Comparison of ENCODE assay signal across 11 cellular contexts in the genomic region with DNA sequence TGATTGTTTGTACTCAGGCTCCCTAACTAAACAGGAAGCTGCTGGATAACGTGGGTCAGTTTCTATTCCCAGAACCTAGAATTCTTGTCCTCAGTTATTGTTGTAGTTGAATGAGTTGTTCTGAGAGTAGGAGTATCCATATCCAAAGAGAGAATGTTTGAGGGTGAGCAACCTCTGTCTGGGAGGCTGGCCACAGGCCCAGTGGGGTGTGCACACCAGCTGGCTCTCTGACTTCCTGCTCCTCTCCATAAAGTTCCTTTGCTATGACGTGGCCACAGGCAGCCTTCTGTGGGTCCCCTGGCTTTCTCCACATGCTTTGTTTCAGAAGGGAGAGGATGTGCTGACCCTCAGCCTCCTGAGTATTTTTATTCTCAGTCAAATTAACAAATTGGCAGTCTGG.
A peak's percentile ranks its signal among the peaks of the same experiment; 100 is the strongest.
DNase-seq lines count a peak whose midpoint lies in the region; ATAC-seq lines count a peak whose summit lies in the region.
"Had no signal": no experiment of that assay in that cellular context is flagged by ENCODE, and none has a peak within 500 bp of the region (broad histone marks: within the 10 kb centered on the region; RNA-seq: fewer than 3 reads in every experiment).

No MANE protein-coding gene starts in this region.

- DNase-seq in ACHN: peak; percentile 61
- DNase-seq in HS-27A (ENCODE audit: low read depth): peak; percentile 83
- peak; percentile 91 for DNase-seq in brain pericyte (ENCODE audit: low read depth, low spot score)
- DNase-seq in kidney tubule cell (ENCODE audit: low spot score): peak; percentile 90
- no peak for DNase-seq in activated CD4-positive, alpha-beta T cell treated with anti-CD3 and anti-CD28 coated beads for 48 hours
- DNase-seq in posterior cingulate gyrus: no peak
- DNase-seq: activated naive CD8-positive, alpha-beta T cell treated with anti-CD3 and anti-CD28 coated beads, Interleukin-2, amount 50 U/mL, for 24 hours; Caco-2; T-helper 1 cell had no signal

- intact Hi-C loops in posterior cingulate gyrus (cut with DNase I): no loop called here

- ATAC-seq in GM21825 (IDR thresholded peaks at IDR 0.05; ENCODE audit: unreplicated experiment) (no peak), HG02571 (IDR thresholded peaks at IDR 0.05; ENCODE audit: unreplicated experiment) (no peak)
- ATAC-seq: activated naive CD8-positive, alpha-beta T cell treated with anti-CD3 and anti-CD28 coated beads, Interleukin-2, amount 50 U/mL, for 24 hours had no signal

- in situ Hi-C loops in ACHN (cut with HindIII; ENCODE audit: low pct_ligation_motif_present, low pct_unique_long_range_greater_than_20kb, low sequenced_read_pairs): no loop called here

Comparison
In these comparisons a context has a peak if more than half of its experiments do, and no peak if none do; other contexts are left out.
1. DNase-seq: peak in ACHN (single experiment), HS-27A (single experiment), brain pericyte (single experiment) and kidney tubule cell (single experiment); none in activated CD4-positive, alpha-beta T cell treated with anti-CD3 and anti-CD28 coated beads for 48 hours (single experiment) and posterior cingulate gyrus (0 of 10).